ENCODE assay signal across 8 cellular contexts in genomic region chr17:61926831-61927210, GRCh38. TPM values are rescaled to one million over a fixed set of nuclear protein-coding genes. Genes with fewer than 3 reads are reported as not detected.
DNase-seq lines count a peak whose midpoint lies in the region; ATAC-seq, FAIRE-seq and TF ChIP-seq lines count a peak whose summit lies in the region.

No MANE protein-coding gene starts in this region.

- ATAC-seq in HG03457 (IDR thresholded peaks at IDR 0.05; ENCODE audit: unreplicated experiment): no peak

- H3K27me3 ChIP-seq in BE2C (no peaks in the 10 kb centered on the region), HL-60 (ENCODE audit: insufficient read depth, poor library complexity, severe bottlenecking) (no peaks in the 10 kb centered on the region), bronchial epithelial cell (ENCODE audit: control insufficient read depth, insufficient read depth, low read length) (no peaks in the 10 kb centered on the region), mesendoderm (ENCODE audit: insufficient read depth, low read length, poor library complexity) (no peaks in the 10 kb centered on the region), vagina (no peaks in the 10 kb centered on the region)

- no peak overlapping the region for H2AK5ac ChIP-seq in mesendoderm (ENCODE audit: low read length)

- no peak overlapping the region for H4K5ac ChIP-seq in mesendoderm (ENCODE audit: low read length)

- H3K23ac ChIP-seq in mesendoderm (ENCODE audit: low read length): no peak overlapping the region

- H3K79me2 ChIP-seq in mesendoderm (ENCODE audit: control insufficient read depth, insufficient read depth, low read length): no peaks in the 10 kb centered on the region

- no peak for DNase-seq in BE2C
- no peak for DNase-seq in HL-60 (ENCODE audit: low read depth in 1 of 2, low spot score in 1 of 2)
- no peak for DNase-seq in bronchial epithelial cell (ENCODE audit: low read depth)
- no peak for DNase-seq in mesendoderm
- no peak for DNase-seq in vagina (ENCODE audit: extremely low spot score in 2 of 2)
- no peak for DNase-seq in EL
- no peak for DNase-seq in stimulated activated CD4-positive, alpha-beta T cell treated with anti-CD3 and anti-CD28 coated beads, Interleukin-12 subunit alpha, Interleukin-12 subunit beta, amount 100 ng/mL, for 4 hours

- H3K4ac ChIP-seq in mesendoderm (ENCODE audit: low read depth, low read length): no peak overlapping the region

- intact Hi-C loops in vagina (cut with DNase I): loop anchor here (5.0 kb wide), 1 partner anchor 140 kb away; the partner anchor contains the start of gene MED13

- H3K27ac ChIP-seq in HL-60 (replicated peaks) (peak overlapping the region; percentile 81), mesendoderm (ENCODE audit: low read depth, low read length) (no peak overlapping the region), vagina (peak overlapping the region; percentile 80)

- H3K9ac ChIP-seq in mesendoderm (ENCODE audit: low read length): peak overlapping the region; percentile 94

- no CpG with 5 or more reads among the region's 4 CpGs for WGBS in mesendoderm (ENCODE audit: extremely low coverage, insufficient coverage, low lambda C conversion rate)

- H3K56ac ChIP-seq in mesendoderm (ENCODE audit: low read length): peak overlapping the region; percentile 96

- no peak overlapping the region for H2BK15ac ChIP-seq in mesendoderm (replicated peaks; ENCODE audit: low read depth)

- no peak overlapping the region for H2BK5ac ChIP-seq in mesendoderm (ENCODE audit: low read length)

- no peak for FAIRE-seq in bronchial epithelial cell (lab: Jason Lieb, UNC)

- no peak for TF ChIP-seq POLR2A in vagina (IDR thresholded peaks at IDR 0.05)

- H3K9me3 ChIP-seq in BE2C (no peaks in the 10 kb centered on the region), vagina (no peaks in the 10 kb centered on the region)

- H3K4me3 ChIP-seq in BE2C (ENCODE audit: low read depth, low read length) (peak overlapping the region; percentile 81), HL-60 (replicated peaks; ENCODE audit: insufficient read depth, low read length) (peak overlapping the region; percentile 50), bronchial epithelial cell (ENCODE audit: low read depth, low read length) (peak overlapping the region; percentile 70), mesendoderm (ENCODE audit: low read length) (peak overlapping the region; percentile 84), vagina (peak overlapping the region; percentile 69 to 83)

- no peak overlapping the region for H4K8ac ChIP-seq in mesendoderm (ENCODE audit: low read depth, low read length)

- H3K36me3 ChIP-seq in BE2C (peaks cover 16% of the 10 kb centered on the region), bronchial epithelial cell (ENCODE audit: control insufficient read depth, insufficient read depth, low read length) (peaks cover 2% of the 10 kb centered on the region), mesendoderm (ENCODE audit: control insufficient read depth, insufficient read depth, low read length) (no peaks in the 10 kb centered on the region), vagina (peaks cover 0 to 10% of the 10 kb centered on the region in 2 donors)

- peak overlapping the region; percentile 19 for H3K4me2 ChIP-seq in mesendoderm (ENCODE audit: low read length)

- TF ChIP-seq CTCF in BE2C (IDR thresholded peaks at IDR 0.05; ENCODE audit: low read depth, low read length) (no peak), HL-60 (IDR thresholded peaks at IDR 0.05; ENCODE audit: insufficient read depth, low read length) (no peak), bronchial epithelial cell (IDR thresholded peaks at IDR 0.05; ENCODE audit: insufficient read depth, low read length, severe bottlenecking) (no peak), vagina (IDR thresholded peaks at IDR 0.05) (no peak)

- H3K4me1 ChIP-seq in BE2C: 0 out of 2 replicates have a peak, but pooled peaks cover 3% of the 10 kb centered on the region
- no peaks in the 10 kb centered on the region for H3K4me1 ChIP-seq in mesendoderm (ENCODE audit: control insufficient read depth, low read depth, low read length)
- peaks cover 17% of the 10 kb centered on the region for H3K4me1 ChIP-seq in vagina

- H3K18ac ChIP-seq in mesendoderm (ENCODE audit: low read length): no peak overlapping the region

- H3K79me1 ChIP-seq in mesendoderm (ENCODE audit: low read length): no peaks in the 10 kb centered on the region

- H2BK120ac ChIP-seq in mesendoderm (ENCODE audit: low read depth, low read length): no peak overlapping the region

RNA-seq across cellular contexts. Expression of gene INTS2, which starts 1.0 kb away (rescaled TPM):
- polyA plus RNA-seq in BE2C (2012; ENCODE audit: insufficient read depth, insufficient read length, low read depth): 8.9 TPM
- 16.8 and 17.1 TPM in 2 replicates for total RNA-seq in bronchial epithelial cell
- 5.7 TPM for polyA plus RNA-seq in mesendoderm (2013, experiment 1 of 2)
- polyA plus RNA-seq in mesendoderm (2013, experiment 2 of 2): 5.9 TPM
- total RNA-seq in vagina: 12.8 TPM
